ENCODE assay signal across 1 cellular context in genomic region chr11:93740802-93741093, GRCh38.
A peak's percentile ranks its signal among the peaks of the same experiment; 100 is the strongest.
TF ChIP-seq lines count a peak whose summit lies in the region.

No MANE protein-coding gene starts in this region.

TF ChIP-seq in neural cell, 6 proteins besides CTCF, POLR2A, EP300 and RAD21:
- TF ChIP-seq SMC3 (conservative IDR thresholded peaks at IDR 0.05; ENCODE audit: poor library complexity), result no peak
- TF ChIP-seq REST (IDR thresholded peaks at IDR 0.05; ENCODE audit: borderline replicate concordance), result no peak
- TF ChIP-seq MXI1 (conservative IDR thresholded peaks at IDR 0.05; ENCODE audit: poor library complexity, severe bottlenecking), result peak; percentile 97
- TF ChIP-seq TAF1 (IDR thresholded peaks at IDR 0.05; ENCODE audit: low read depth), result no peak
